1 cellular context compared by ENCODE assay signal in genomic region chr4:127622923-127623754, GRCh38.
TF ChIP-seq lines count a peak whose summit lies in the region.

No MANE protein-coding gene starts in this region.

TF ChIP-seq in HepG2, 621 proteins besides CTCF, POLR2A, EP300 and RAD21 (continued from another document and continues in another):
- TF ChIP-seq ZNF720 (CRISPR knock-in tag; IDR thresholded peaks at IDR 0.05) (no peak), LRRFIP1 (CRISPR knock-in tag; conservative IDR thresholded peaks at IDR 0.05) (no peak), ZNF883 (CRISPR knock-in tag; IDR thresholded peaks at IDR 0.05; ENCODE audit: not compliant biosample characterization) (peak; percentile 59), ZNF282 (IDR thresholded peaks at IDR 0.05; ENCODE audit: partially characterized antibody) (no peak), MYC (CRISPR knock-in tag; IDR thresholded peaks at IDR 0.05; ENCODE audit: borderline replicate concordance) (peak; percentile 28; the same call in 1 of the 2 replicates), KLF11 (CRISPR knock-in tag; IDR thresholded peaks at IDR 0.05) (no peak), STAG1 (CRISPR knock-in tag; IDR thresholded peaks at IDR 0.05) (peak; percentile 37; the same call in 1 of the 2 replicates), NFE2L2 (IDR thresholded peaks at IDR 0.05; ENCODE audit: low read length) (no peak), ZNF589 (CRISPR knock-in tag; conservative IDR thresholded peaks at IDR 0.05) (no peak), NFKB2 (CRISPR knock-in tag; IDR thresholded peaks at IDR 0.05; ENCODE audit: borderline replicate concordance) (no peak), USF2 (IDR thresholded peaks at IDR 0.05; ENCODE audit: low read depth, low read length) (no peak), USF2 (CRISPR knock-in tag; IDR thresholded peaks at IDR 0.05; ENCODE audit: borderline replicate concordance) (no peak), HOXA9 (CRISPR knock-in tag; IDR thresholded peaks at IDR 0.05; ENCODE audit: borderline replicate concordance) (no peak), FOXJ3 (CRISPR knock-in tag; IDR thresholded peaks at IDR 0.05; ENCODE audit: borderline replicate concordance) (no peak), ZNF749 (CRISPR knock-in tag; IDR thresholded peaks at IDR 0.05; ENCODE audit: borderline replicate concordance) (no peak), ZSCAN29 (CRISPR knock-in tag; conservative IDR thresholded peaks at IDR 0.05) (no peak), ZNF850 (CRISPR knock-in tag; conservative IDR thresholded peaks at IDR 0.05) (no peak), ZNF549 (CRISPR knock-in tag; IDR thresholded peaks at IDR 0.05) (no peak), HNRNPK (IDR thresholded peaks at IDR 0.05; ENCODE audit: low read depth, low read length, poor library complexity, severe bottlenecking) (no peak), AKNA (CRISPR knock-in tag; IDR thresholded peaks at IDR 0.05; ENCODE audit: borderline replicate concordance) (no peak), ZNF891 (CRISPR knock-in tag; IDR thresholded peaks at IDR 0.05) (peak; percentile 40; the same call in 1 of the 2 replicates), ZNF501 (CRISPR knock-in tag; IDR thresholded peaks at IDR 0.05) (peak; percentile 50; the same call in 1 of the 2 replicates), ZNF34 (CRISPR knock-in tag; IDR thresholded peaks at IDR 0.05; ENCODE audit: borderline replicate concordance) (no peak), ZNF878 (CRISPR knock-in tag; IDR thresholded peaks at IDR 0.05) (no peak), EZH2 (conservative IDR thresholded peaks at IDR 0.05; ENCODE audit: low read depth, low read length) (no peak), MTF2 (CRISPR knock-in tag; IDR thresholded peaks at IDR 0.05; ENCODE audit: borderline replicate concordance) (peak; percentile 94), ZNF160 (CRISPR knock-in tag; IDR thresholded peaks at IDR 0.05) (no peak)
- TF ChIP-seq, protein P1, sequence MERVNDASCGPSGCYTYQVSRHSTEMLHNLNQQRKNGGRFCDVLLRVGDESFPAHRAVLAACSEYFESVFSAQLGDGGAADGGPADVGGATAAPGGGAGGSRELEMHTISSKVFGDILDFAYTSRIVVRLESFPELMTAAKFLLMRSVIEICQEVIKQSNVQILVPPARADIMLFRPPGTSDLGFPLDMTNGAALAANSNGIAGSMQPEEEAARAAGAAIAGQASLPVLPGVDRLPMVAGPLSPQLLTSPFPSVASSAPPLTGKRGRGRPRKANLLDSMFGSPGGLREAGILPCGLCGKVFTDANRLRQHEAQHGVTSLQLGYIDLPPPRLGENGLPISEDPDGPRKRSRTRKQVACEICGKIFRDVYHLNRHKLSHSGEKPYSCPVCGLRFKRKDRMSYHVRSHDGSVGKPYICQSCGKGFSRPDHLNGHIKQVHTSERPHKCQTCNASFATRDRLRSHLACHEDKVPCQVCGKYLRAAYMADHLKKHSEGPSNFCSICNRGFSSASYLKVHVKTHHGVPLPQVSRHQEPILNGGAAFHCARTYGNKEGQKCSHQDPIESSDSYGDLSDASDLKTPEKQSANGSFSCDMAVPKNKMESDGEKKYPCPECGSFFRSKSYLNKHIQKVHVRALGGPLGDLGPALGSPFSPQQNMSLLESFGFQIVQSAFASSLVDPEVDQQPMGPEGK (CRISPR knock-in tag; IDR thresholded peaks at IDR 0.05) = peak; percentile 50
- TF ChIP-seq, protein P2, sequence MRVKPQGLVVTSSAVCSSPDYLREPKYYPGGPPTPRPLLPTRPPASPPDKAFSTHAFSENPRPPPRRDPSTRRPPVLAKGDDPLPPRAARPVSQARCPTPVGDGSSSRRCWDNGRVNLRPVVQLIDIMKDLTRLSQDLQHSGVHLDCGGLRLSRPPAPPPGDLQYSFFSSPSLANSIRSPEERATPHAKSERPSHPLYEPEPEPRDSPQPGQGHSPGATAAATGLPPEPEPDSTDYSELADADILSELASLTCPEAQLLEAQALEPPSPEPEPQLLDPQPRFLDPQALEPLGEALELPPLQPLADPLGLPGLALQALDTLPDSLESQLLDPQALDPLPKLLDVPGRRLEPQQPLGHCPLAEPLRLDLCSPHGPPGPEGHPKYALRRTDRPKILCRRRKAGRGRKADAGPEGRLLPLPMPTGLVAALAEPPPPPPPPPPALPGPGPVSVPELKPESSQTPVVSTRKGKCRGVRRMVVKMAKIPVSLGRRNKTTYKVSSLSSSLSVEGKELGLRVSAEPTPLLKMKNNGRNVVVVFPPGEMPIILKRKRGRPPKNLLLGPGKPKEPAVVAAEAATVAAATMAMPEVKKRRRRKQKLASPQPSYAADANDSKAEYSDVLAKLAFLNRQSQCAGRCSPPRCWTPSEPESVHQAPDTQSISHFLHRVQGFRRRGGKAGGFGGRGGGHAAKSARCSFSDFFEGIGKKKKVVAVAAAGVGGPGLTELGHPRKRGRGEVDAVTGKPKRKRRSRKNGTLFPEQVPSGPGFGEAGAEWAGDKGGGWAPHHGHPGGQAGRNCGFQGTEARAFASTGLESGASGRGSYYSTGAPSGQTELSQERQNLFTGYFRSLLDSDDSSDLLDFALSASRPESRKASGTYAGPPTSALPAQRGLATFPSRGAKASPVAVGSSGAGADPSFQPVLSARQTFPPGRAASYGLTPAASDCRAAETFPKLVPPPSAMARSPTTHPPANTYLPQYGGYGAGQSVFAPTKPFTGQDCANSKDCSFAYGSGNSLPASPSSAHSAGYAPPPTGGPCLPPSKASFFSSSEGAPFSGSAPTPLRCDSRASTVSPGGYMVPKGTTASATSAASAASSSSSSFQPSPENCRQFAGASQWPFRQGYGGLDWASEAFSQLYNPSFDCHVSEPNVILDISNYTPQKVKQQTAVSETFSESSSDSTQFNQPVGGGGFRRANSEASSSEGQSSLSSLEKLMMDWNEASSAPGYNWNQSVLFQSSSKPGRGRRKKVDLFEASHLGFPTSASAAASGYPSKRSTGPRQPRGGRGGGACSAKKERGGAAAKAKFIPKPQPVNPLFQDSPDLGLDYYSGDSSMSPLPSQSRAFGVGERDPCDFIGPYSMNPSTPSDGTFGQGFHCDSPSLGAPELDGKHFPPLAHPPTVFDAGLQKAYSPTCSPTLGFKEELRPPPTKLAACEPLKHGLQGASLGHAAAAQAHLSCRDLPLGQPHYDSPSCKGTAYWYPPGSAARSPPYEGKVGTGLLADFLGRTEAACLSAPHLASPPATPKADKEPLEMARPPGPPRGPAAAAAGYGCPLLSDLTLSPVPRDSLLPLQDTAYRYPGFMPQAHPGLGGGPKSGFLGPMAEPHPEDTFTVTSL (CRISPR knock-in tag; IDR thresholded peaks at IDR 0.05; ENCODE audit: borderline replicate concordance) = no peak
- TF ChIP-seq, protein P3, sequence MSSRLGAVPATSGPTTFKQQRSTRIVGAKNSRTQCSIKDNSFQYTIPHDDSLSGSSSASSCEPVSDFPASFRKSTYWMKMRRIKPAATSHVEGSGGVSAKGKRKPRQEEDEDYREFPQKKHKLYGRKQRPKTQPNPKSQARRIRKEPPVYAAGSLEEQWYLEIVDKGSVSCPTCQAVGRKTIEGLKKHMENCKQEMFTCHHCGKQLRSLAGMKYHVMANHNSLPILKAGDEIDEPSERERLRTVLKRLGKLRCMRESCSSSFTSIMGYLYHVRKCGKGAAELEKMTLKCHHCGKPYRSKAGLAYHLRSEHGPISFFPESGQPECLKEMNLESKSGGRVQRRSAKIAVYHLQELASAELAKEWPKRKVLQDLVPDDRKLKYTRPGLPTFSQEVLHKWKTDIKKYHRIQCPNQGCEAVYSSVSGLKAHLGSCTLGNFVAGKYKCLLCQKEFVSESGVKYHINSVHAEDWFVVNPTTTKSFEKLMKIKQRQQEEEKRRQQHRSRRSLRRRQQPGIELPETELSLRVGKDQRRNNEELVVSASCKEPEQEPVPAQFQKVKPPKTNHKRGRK (CRISPR knock-in tag; IDR thresholded peaks at IDR 0.05) = no peak
- TF ChIP-seq, protein P4, sequence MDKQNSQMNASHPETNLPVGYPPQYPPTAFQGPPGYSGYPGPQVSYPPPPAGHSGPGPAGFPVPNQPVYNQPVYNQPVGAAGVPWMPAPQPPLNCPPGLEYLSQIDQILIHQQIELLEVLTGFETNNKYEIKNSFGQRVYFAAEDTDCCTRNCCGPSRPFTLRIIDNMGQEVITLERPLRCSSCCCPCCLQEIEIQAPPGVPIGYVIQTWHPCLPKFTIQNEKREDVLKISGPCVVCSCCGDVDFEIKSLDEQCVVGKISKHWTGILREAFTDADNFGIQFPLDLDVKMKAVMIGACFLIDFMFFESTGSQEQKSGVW (CRISPR knock-in tag; IDR thresholded peaks at IDR 0.05; ENCODE audit: borderline replicate concordance) = no peak
- TF ChIP-seq, protein P5, sequence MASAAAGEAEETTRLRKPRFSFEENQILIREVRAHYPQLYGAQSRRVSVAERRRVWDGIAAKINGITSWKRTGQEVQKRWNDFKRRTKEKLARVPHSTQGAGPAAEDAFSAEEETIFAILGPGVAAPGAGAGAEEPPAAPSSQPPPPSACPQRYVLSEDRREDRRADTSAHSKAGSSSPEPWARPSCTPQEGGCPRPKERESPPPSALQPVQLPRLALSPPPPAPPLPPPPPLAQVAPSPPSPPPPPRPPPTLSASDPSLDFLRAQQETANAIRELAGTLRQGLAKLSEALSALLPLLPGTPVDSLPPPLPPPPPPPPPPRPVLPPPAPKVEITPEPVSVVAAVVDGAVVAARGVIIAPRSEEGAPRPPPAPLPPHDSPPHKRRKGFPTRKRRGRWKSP (CRISPR knock-in tag; IDR thresholded peaks at IDR 0.05) = peak; percentile 67; the same call in 1 of the 2 replicates
- TF ChIP-seq, protein P6, sequence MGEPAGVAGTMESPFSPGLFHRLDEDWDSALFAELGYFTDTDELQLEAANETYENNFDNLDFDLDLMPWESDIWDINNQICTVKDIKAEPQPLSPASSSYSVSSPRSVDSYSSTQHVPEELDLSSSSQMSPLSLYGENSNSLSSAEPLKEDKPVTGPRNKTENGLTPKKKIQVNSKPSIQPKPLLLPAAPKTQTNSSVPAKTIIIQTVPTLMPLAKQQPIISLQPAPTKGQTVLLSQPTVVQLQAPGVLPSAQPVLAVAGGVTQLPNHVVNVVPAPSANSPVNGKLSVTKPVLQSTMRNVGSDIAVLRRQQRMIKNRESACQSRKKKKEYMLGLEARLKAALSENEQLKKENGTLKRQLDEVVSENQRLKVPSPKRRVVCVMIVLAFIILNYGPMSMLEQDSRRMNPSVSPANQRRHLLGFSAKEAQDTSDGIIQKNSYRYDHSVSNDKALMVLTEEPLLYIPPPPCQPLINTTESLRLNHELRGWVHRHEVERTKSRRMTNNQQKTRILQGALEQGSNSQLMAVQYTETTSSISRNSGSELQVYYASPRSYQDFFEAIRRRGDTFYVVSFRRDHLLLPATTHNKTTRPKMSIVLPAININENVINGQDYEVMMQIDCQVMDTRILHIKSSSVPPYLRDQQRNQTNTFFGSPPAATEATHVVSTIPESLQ (CRISPR knock-in tag; conservative IDR thresholded peaks at IDR 0.05) = no peak
